In the genomic region with DNA sequence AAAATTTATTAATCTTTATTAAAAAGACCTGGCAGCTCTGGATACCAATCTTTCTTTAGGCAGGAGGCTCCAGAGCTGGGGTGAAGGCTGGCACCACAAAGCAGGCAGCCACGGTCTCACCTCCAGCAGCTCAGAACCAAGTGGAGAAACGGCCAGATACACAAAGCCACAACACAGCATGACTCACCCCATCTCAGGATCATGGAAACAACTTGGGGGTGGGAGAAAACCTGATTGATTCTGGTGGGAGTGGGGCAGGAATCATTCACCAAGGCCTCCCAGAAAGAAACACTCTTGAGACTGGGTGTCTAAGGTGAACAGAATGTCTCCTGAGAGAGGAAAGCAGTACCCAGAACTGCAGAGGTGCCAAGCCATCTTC, we compare ENCODE assay signal across 10 cellular contexts.
DNase-seq lines count a peak whose midpoint lies in the region; ATAC-seq and TF ChIP-seq lines count a peak whose summit lies in the region.
"Had no signal": no experiment of that assay in that cellular context is flagged by ENCODE, and none has a peak within 500 bp of the region (broad histone marks: within the 10 kb centered on the region; RNA-seq: fewer than 3 reads in every experiment).

No MANE protein-coding gene starts in this region.

- H3K27me3 ChIP-seq in heart left ventricle (no peaks in the 10 kb centered on the region), Karpas-422 (ENCODE audit: low read length) (no peaks in the 10 kb centered on the region)
- H3K27me3 ChIP-seq: SJSA1 had no signal

- H3K36me3 ChIP-seq in heart left ventricle (no peaks in the 10 kb centered on the region), Karpas-422 (ENCODE audit: insufficient read depth, low read length) (no peaks in the 10 kb centered on the region)
- H3K36me3 ChIP-seq: SJSA1 had no signal

- peaks cover 3% of the 10 kb centered on the region for H3K36me3 Mint-ChIP-seq in activated T-helper 1 cell treated with anti-CD3 and anti-CD28 coated beads, Interleukin-12 subunit alpha, Interleukin-12 subunit beta, Interleukin-2, Interleukin-4 antibody, amounts not matched to agents 30 ng/mL and 10 ng/mL and 1 ng/mL, durations not matched to agents 14 hours and 24 hours and 36 hours (ENCODE audit: low read depth)
- no peaks in the 10 kb centered on the region for H3K36me3 Mint-ChIP-seq in endothelial cell (ENCODE audit: low read depth, unreplicated experiment)

- H2AFZ ChIP-seq in Karpas-422 (ENCODE audit: low read length): no peak overlapping the region

- H3K4me3 ChIP-seq in heart left ventricle: no peak overlapping the region
- H3K4me3 ChIP-seq in Karpas-422 (ENCODE audit: low read length): no peak overlapping the region
- H3K4me3 ChIP-seq: SJSA1 had no signal

- peaks cover 42% of the 10 kb centered on the region for H3K4me1 Mint-ChIP-seq in activated T-helper 1 cell treated with anti-CD3 and anti-CD28 coated beads, Interleukin-12 subunit alpha, Interleukin-12 subunit beta, Interleukin-2, Interleukin-4 antibody, amounts not matched to agents 30 ng/mL and 10 ng/mL and 1 ng/mL, durations not matched to agents 14 hours and 24 hours and 36 hours (ENCODE audit: low read depth)
- H3K4me1 Mint-ChIP-seq in stimulated activated naive CD8-positive, alpha-beta T cell treated with anti-CD3 and anti-CD28 coated beads, Interleukin-15, amount 100 ng/mL, for 72 hours: peaks cover 57% of the 10 kb centered on the region
- H3K4me1 Mint-ChIP-seq in endothelial cell (ENCODE audit: unreplicated experiment): no peaks in the 10 kb centered on the region

- no peaks in the 10 kb centered on the region for H3K9me3 Mint-ChIP-seq in activated T-helper 1 cell treated with anti-CD3 and anti-CD28 coated beads, Interleukin-12 subunit alpha, Interleukin-12 subunit beta, Interleukin-2, Interleukin-4 antibody, amounts not matched to agents 30 ng/mL and 10 ng/mL and 1 ng/mL, durations not matched to agents 14 hours and 24 hours and 36 hours
- H3K9me3 Mint-ChIP-seq in stimulated activated naive CD8-positive, alpha-beta T cell treated with anti-CD3 and anti-CD28 coated beads, Interleukin-15, amount 100 ng/mL, for 72 hours: no peaks in the 10 kb centered on the region
- H3K9me3 Mint-ChIP-seq in endothelial cell (ENCODE audit: unreplicated experiment): no peaks in the 10 kb centered on the region

- 39 to 54% (median 49%) methylated on average over 2 of the region's 2 CpGs for WGBS in heart left ventricle, 4 donors

- no peaks in the 10 kb centered on the region for H3K9me2 ChIP-seq in Karpas-422 (replicated peaks; ENCODE audit: insufficient read depth, low read length)

- intact Hi-C loops in heart left ventricle (cut with DNase I): no loop called here
- intact Hi-C loops in cardiac septum (cut with DNase I): no loop called here
- intact Hi-C loops in activated T-helper 1 cell treated with anti-CD3 and anti-CD28 coated beads, Interleukin-12 subunit alpha, Interleukin-12 subunit beta, Interleukin-2, Interleukin-4 antibody, amounts not matched to agents 30 ng/mL and 10 ng/mL and 1 ng/mL, durations not matched to agents 14 hours and 24 hours and 36 hours (cut with micrococcal nuclease): loop anchor here (1.0 kb wide), 1 partner anchor 42 kb away; no protein-coding TSS in a partner anchor

- TF ChIP-seq CTCF in heart left ventricle (IDR thresholded peaks at IDR 0.05) (no peak), endothelial cell (IDR thresholded peaks at IDR 0.05; ENCODE audit: unreplicated experiment) (no peak), GM13977 (IDR thresholded peaks at IDR 0.05; ENCODE audit: extremely low read depth, insufficient read depth, missing control alignments) (no peak)

- H3K27ac Mint-ChIP-seq in activated T-helper 1 cell treated with anti-CD3 and anti-CD28 coated beads, Interleukin-12 subunit alpha, Interleukin-12 subunit beta, Interleukin-2, Interleukin-4 antibody, amounts not matched to agents 30 ng/mL and 10 ng/mL and 1 ng/mL, durations not matched to agents 14 hours and 24 hours and 36 hours: peak overlapping the region; percentile 87
- peak overlapping the region; percentile 70 to 83 for H3K27ac Mint-ChIP-seq in stimulated activated naive CD8-positive, alpha-beta T cell treated with anti-CD3 and anti-CD28 coated beads, Interleukin-15, amount 100 ng/mL, for 72 hours
- no peak overlapping the region for H3K27ac Mint-ChIP-seq in endothelial cell (ENCODE audit: unreplicated experiment)

- H3K79me2 ChIP-seq in Karpas-422 (ENCODE audit: low read length): no peaks in the 10 kb centered on the region

- peak in 3 of 4 donors; percentile 10 to 51 (median 21) for ATAC-seq in heart left ventricle
- peak; percentile 72 for ATAC-seq in stimulated activated naive CD8-positive, alpha-beta T cell treated with anti-CD3 and anti-CD28 coated beads, Interleukin-15, amount 100 ng/mL, for 72 hours

- H3K4me1 ChIP-seq in heart left ventricle (peaks cover 0 to 62% (median 21%) of the 10 kb centered on the region in 12 donors), Karpas-422 (ENCODE audit: low read length) (no peaks in the 10 kb centered on the region)
- H3K4me1 ChIP-seq: SJSA1 had no signal

- peak overlapping the region; percentile 53 for H3K4me3 Mint-ChIP-seq in activated T-helper 1 cell treated with anti-CD3 and anti-CD28 coated beads, Interleukin-12 subunit alpha, Interleukin-12 subunit beta, Interleukin-2, Interleukin-4 antibody, amounts not matched to agents 30 ng/mL and 10 ng/mL and 1 ng/mL, durations not matched to agents 14 hours and 24 hours and 36 hours
- H3K4me3 Mint-ChIP-seq in stimulated activated naive CD8-positive, alpha-beta T cell treated with anti-CD3 and anti-CD28 coated beads, Interleukin-15, amount 100 ng/mL, for 72 hours: peak overlapping the region; percentile 32 to 62
- no peak overlapping the region for H3K4me3 Mint-ChIP-seq in endothelial cell (ENCODE audit: unreplicated experiment)

- H3K9me3 ChIP-seq in heart left ventricle: no peaks in the 10 kb centered on the region
- no peaks in the 10 kb centered on the region for H3K9me3 ChIP-seq in Karpas-422 (ENCODE audit: low read length)
- H3K9me3 ChIP-seq: SJSA1 had no signal

- no peak overlapping the region for H3K9ac ChIP-seq in Karpas-422 (ENCODE audit: low read length)

- peak in 1 of 5 donors; percentile 37 for DNase-seq in heart left ventricle
- DNase-seq in cardiac septum (ENCODE audit: low spot score): no peak
- DNase-seq in activated T-helper 1 cell treated with anti-CD3 and anti-CD28 coated beads, Interleukin-12 subunit alpha, Interleukin-12 subunit beta, Interleukin-2, Interleukin-4 antibody, amounts not matched to agents 30 ng/mL and 10 ng/mL and 1 ng/mL, durations not matched to agents 14 hours and 24 hours and 36 hours (ENCODE audit: low spot score): no peak
- peak; percentile 21 for DNase-seq in iPS-NIHi7 (ENCODE audit: extremely low spot score)
- DNase-seq in stimulated activated naive CD8-positive, alpha-beta T cell treated with anti-CD3 and anti-CD28 coated beads, Interleukin-15, amount 100 ng/mL, for 72 hours: peak in 1 of 2 donors; percentile 19
- DNase-seq in Karpas-422: no peak
- DNase-seq in endothelial cell (ENCODE audit: low spot score): no peak
- DNase-seq in GM13977 (ENCODE audit: low spot score): no peak

- H3K27me3 Mint-ChIP-seq in activated T-helper 1 cell treated with anti-CD3 and anti-CD28 coated beads, Interleukin-12 subunit alpha, Interleukin-12 subunit beta, Interleukin-2, Interleukin-4 antibody, amounts not matched to agents 30 ng/mL and 10 ng/mL and 1 ng/mL, durations not matched to agents 14 hours and 24 hours and 36 hours (ENCODE audit: insufficient read depth): peaks cover 5% of the 10 kb centered on the region
- H3K27me3 Mint-ChIP-seq in stimulated activated naive CD8-positive, alpha-beta T cell treated with anti-CD3 and anti-CD28 coated beads, Interleukin-15, amount 100 ng/mL, for 72 hours: no peaks in the 10 kb centered on the region
- peaks cover 1% of the 10 kb centered on the region for H3K27me3 Mint-ChIP-seq in endothelial cell (ENCODE audit: unreplicated experiment)

- H4K20me1 ChIP-seq in Karpas-422 (ENCODE audit: insufficient read depth, low read depth, low read length): no peaks in the 10 kb centered on the region

- no peak overlapping the region for H3K4me2 ChIP-seq in Karpas-422 (ENCODE audit: low read depth, low read length, poor library complexity, severe bottlenecking)

- TF ChIP-seq POLR2A in heart left ventricle (IDR thresholded peaks at IDR 0.05): no peak

- H3K27ac ChIP-seq in heart left ventricle (peak overlapping the region; percentile 7 to 87 (median 70)), Karpas-422 (ENCODE audit: low read length) (no peak overlapping the region)
- H3K27ac ChIP-seq: C4-2B, SJSA1 had no signal

- in situ Hi-C loops in GM13977 (cut with MboI; ENCODE audit: low pct_unique_long_range_greater_than_20kb, low sequenced_read_pairs, unreplicated experiment): no loop called here
